In the genomic region with DNA sequence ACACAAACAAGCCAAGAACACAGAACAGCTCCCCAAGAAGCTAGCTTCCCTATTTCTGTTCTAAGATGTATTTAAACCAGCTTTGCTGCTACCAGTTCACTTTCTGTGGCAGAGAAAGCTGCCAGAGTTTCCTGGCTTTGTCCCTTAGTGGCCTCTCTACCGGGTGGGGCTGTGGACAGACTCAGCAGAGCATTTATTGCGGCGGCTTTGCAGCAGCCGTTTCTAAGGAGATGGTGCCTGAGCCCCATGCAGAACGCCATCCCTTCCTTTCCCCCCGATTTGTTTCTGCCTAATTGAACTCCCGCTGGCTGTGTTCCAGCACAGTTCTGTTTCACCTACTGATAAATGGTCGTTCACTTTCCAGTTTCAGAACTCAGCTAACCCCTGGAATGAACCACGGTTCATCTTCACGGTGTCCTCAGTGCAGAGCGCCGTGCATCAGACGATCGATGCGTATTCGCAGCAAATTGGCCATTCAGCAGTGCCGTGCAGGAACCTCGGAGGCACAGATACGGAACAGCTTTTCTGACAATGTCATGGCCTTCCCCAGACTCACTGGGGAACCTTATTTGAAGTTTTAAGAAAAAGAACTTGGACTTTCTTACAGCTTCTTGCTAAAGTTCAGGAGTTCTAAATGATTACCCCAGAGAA, we compare ENCODE assay signal across 13 cellular contexts. TPM values are rescaled to one million over a fixed set of nuclear protein-coding genes. Genes with fewer than 3 reads are reported as not detected.
A peak's percentile ranks its signal among the peaks of the same experiment; 100 is the strongest.
DNase-seq lines count a peak whose midpoint lies in the region; ATAC-seq, FAIRE-seq and TF ChIP-seq lines count a peak whose summit lies in the region.
"Had no signal": no experiment of that assay in that cellular context is flagged by ENCODE, and none has a peak within 500 bp of the region (broad histone marks: within the 10 kb centered on the region; RNA-seq: fewer than 3 reads in every experiment).

No MANE protein-coding gene starts in this region.

- CTCF ChIA-PET in HEK293T (lab: Yijun Ruan, JAX): interaction anchor here (0.5 to 0.8 kb wide), 2 partner anchors 44 to 134 kb away, joined by 3 read pairs; no protein-coding TSS in a partner anchor

- POLR2A ChIA-PET in HEK293T (lab: Yijun Ruan, JAX): interaction anchor here (1.2 to 1.4 kb wide), 3 partner anchors 8 to 50 kb away, joined by 3 to 6 read pairs (median 4); no protein-coding TSS in a partner anchor

- H3K9ac ChIP-seq in BLaER1 treated with 17β-estradiol and CSF1 and Interleukin-3, amounts not matched to agents 10 nM and 100 nM: peak overlapping the region in 7 of 11 experiments; percentile 14 to 51 (median 42); a peak in 8 of 22 replicates

- H3K4me1 ChIP-seq in BLaER1 treated with 17β-estradiol and CSF1 and Interleukin-3, amounts not matched to agents 10 nM and 100 nM: peaks cover 24 to 34% (median 26%) of the 10 kb centered on the region in 10 experiments
- H3K4me1 ChIP-seq in small intestine (ENCODE audit: control insufficient read depth in 2 of 2, insufficient read depth in 1 of 2, low read depth in 1 of 2, low read length in 1 of 2): no peaks in the 10 kb centered on the region

- no peaks in the 10 kb centered on the region for H3K27me3 ChIP-seq in BLaER1 treated with 17β-estradiol and CSF1 and Interleukin-3, amounts not matched to agents 10 nM and 100 nM
- no peaks in the 10 kb centered on the region for H3K27me3 ChIP-seq in small intestine (ENCODE audit: control insufficient read depth in 2 of 2, insufficient read depth in 2 of 2, low read length in 2 of 2)

- peak; percentile 31 for DNase-seq in HEK293T (ENCODE audit: extremely low spot score)
- DNase-seq in amygdala (lab: John Stamatoyannopoulos, UW): peak in 55 of 56 donors; percentile 12 to 85 (median 60)
- DNase-seq in middle frontal gyrus (ENCODE audit: extremely low spot score, low spot score): peak; percentile 63
- DNase-seq in small intestine: no peak
- no peak for DNase-seq in NK-92 treated with Interleukin-12 subunit alpha and Interleukin-12 subunit beta, amount 100 ng/mL, for 24 hours (lab: John Stamatoyannopoulos, UW)
- DNase-seq: activated gamma-delta T cell treated with Interleukin-2 at 50 U/mL for 16 hours; heart right ventricle; NCI-H146; stimulated activated naive CD4-positive, alpha-beta T cell had no signal

- no peak for FAIRE-seq in small intestine (lab: Jason Lieb, UNC)

- H3K27ac ChIP-seq in BLaER1 treated with 17β-estradiol and CSF1 and Interleukin-3, amounts not matched to agents 10 nM and 100 nM: peak overlapping the region in 4 of 11 experiments; percentile 23 to 39 (median 33); a peak in 5 of 22 replicates
- no peak overlapping the region for H3K27ac ChIP-seq in small intestine (ENCODE audit: low read depth in 1 of 2, low read length in 1 of 2)

- peaks cover 19 to 21% (median 20%) of the 10 kb centered on the region in 11 experiments for H3K9me3 ChIP-seq in BLaER1 treated with 17β-estradiol and CSF1 and Interleukin-3, amounts not matched to agents 10 nM and 100 nM (replicated peaks in 1 of 11)
- H3K9me3 ChIP-seq in small intestine (ENCODE audit: control insufficient read depth, low read depth): no peaks in the 10 kb centered on the region

- H3K36me3 ChIP-seq in BLaER1 treated with 17β-estradiol and CSF1 and Interleukin-3, amounts not matched to agents 10 nM and 100 nM: no peaks in the 10 kb centered on the region
- no peaks in the 10 kb centered on the region for H3K36me3 ChIP-seq in small intestine (ENCODE audit: control insufficient read depth in 2 of 2, insufficient read depth in 2 of 2, low read length in 2 of 2)
- H3K36me3 ChIP-seq: heart right ventricle had no signal

- H3K4me3 ChIP-seq in BLaER1 treated with 17β-estradiol and CSF1 and Interleukin-3, amounts not matched to agents 10 nM and 100 nM: peak overlapping the region in 8 of 10 experiments; percentile 0 to 45 (median 18); a peak in 8 of 20 replicates
- H3K4me3 ChIP-seq in small intestine (ENCODE audit: low read depth in 1 of 2, low read length in 2 of 2): no peak overlapping the region
- H3K4me3 ChIP-seq: heart right ventricle had no signal

- no peaks in the 10 kb centered on the region for H4K20me1 ChIP-seq in BLaER1 treated with 17β-estradiol and CSF1 and Interleukin-3, amounts not matched to agents 10 nM and 100 nM

- WGBS in small intestine, 3 donors: 51 to 65% (median 60%) methylated on average over 19 of the region's 19 CpGs

- H3K4me2 ChIP-seq in BLaER1 treated with 17β-estradiol and CSF1 and Interleukin-3, amounts not matched to agents 10 nM and 100 nM: peak overlapping the region; percentile 65 to 90 (median 80)

- ATAC-seq in HG03280 (IDR thresholded peaks at IDR 0.05; ENCODE audit: unreplicated experiment) (no peak), HG03139 (IDR thresholded peaks at IDR 0.05; ENCODE audit: unreplicated experiment) (no peak)
- ATAC-seq: activated CD4-positive, CD25-positive, alpha-beta regulatory T cell treated with anti-CD3 and anti-CD28 coated beads, Interleukin-2, amount 50 U/mL, for 24 hours had no signal

TF ChIP-seq in HEK293T, 16 proteins besides CTCF, POLR2A, EP300 and RAD21:
- no peak for TF ChIP-seq ZNF384 (IDR thresholded peaks at IDR 0.05)
- no peak for TF ChIP-seq FOXK2 (IDR thresholded peaks at IDR 0.05)
- no peak for TF ChIP-seq ARNT (IDR thresholded peaks at IDR 0.05)
- no peak for TF ChIP-seq FOXA1 (IDR thresholded peaks at IDR 0.05)

RNA-seq across cellular contexts. Expression of gene SFMBT2, which starts 33.9 kb away (rescaled TPM):
- 1 to 10 TPM in 1 of 3 donors, under 1 TPM in 2; 0.45 to 1.6 (median 0.97) TPM for polyA plus RNA-seq in small intestine

Comparison
In these comparisons a context has a peak if more than half of its experiments do, and no peak if none do; other contexts are left out.
1. H3K4me3 ChIP-seq: peak in BLaER1 treated with 17β-estradiol and CSF1 and Interleukin-3, amounts not matched to agents 10 nM and 100 nM (8 of 10); none in small intestine (0 of 2).
2. DNase-seq: peak in HEK293T (single experiment), amygdala (55 of 56) and middle frontal gyrus (single experiment); none in small intestine (single experiment) and NK-92 treated with Interleukin-12 subunit alpha and Interleukin-12 subunit beta, amount 100 ng/mL, for 24 hours (single experiment).